In the genomic region with DNA sequence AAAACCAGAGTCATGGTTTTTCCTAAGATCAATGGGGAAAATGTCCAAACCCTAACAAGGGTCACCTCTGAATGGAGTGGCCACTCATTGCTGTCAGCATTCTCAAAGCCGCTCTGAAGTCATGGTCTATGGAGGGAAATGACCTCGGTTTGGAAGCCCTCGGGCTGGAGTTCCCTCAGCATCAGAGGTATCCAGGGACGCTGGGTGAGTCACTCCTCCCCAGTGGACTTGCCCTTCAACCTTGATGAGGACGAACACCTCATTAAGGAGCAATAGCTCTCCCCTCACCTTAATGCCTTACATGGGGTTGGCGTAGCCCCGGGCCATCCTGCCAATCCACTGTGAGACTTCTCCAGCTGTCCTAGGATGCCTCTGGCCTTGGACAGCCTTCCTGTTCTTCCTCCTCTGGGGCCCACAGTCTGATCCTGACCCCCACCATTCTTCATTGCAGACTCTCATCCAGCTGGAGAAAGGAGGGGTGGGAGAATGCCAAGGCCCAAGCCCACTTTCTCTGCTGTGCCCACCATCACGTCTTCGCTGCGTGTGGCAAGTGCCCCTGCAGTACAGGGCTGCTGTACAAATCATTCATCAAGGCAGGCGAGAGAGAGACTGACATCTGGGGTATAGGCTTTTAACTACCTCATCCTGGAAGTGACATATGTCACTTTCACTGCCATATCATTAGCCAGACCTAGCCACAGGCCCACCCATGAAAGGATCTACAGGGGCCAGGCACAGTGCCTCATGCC, we compare ENCODE assay signal across 17 cellular contexts. TPM values are rescaled to one million over a fixed set of nuclear protein-coding genes. Genes with fewer than 3 reads are reported as not detected.
DNase-seq lines count a peak whose midpoint lies in the region; ATAC-seq and TF ChIP-seq lines count a peak whose summit lies in the region.
"Had no signal": no experiment of that assay in that cellular context is flagged by ENCODE, and none has a peak within 500 bp of the region (broad histone marks: within the 10 kb centered on the region; RNA-seq: fewer than 3 reads in every experiment).

No MANE protein-coding gene starts in this region.

- H3K27me3 ChIP-seq in BLaER1 (no peaks in the 10 kb centered on the region), Peyer's patch (no peaks in the 10 kb centered on the region), hepatocyte (no peaks in the 10 kb centered on the region)

- ATAC-seq in HG03354 (IDR thresholded peaks at IDR 0.05; ENCODE audit: poor library complexity, severe bottlenecking, unreplicated experiment) (no peak), HG03280 (IDR thresholded peaks at IDR 0.05; ENCODE audit: unreplicated experiment) (no peak)

- no peak overlapping the region for H2AFZ ChIP-seq in hepatocyte

- intact Hi-C loops in lower leg skin (cut with DNase I; ENCODE audit: low total_unique reads) = no loop called here

- H3K9me3 ChIP-seq in BLaER1 (no peaks in the 10 kb centered on the region), Peyer's patch (no peaks in the 10 kb centered on the region), hepatocyte (ENCODE audit: low read depth) (no peaks in the 10 kb centered on the region)

- H3K4me2 ChIP-seq in BLaER1 (peak overlapping the region; percentile 23; the same call in 1 of the 2 replicates), hepatocyte (no peak overlapping the region)

- H3K27ac ChIP-seq in BLaER1 (peak overlapping the region; percentile 58), Peyer's patch (peak overlapping the region in 1 of 4 donors; percentile 17), hepatocyte (no peak overlapping the region)
- H3K27ac ChIP-seq: C4-2B had no signal

- no peaks in the 10 kb centered on the region for H3K36me3 ChIP-seq in BLaER1
- no peaks in the 10 kb centered on the region for H3K36me3 ChIP-seq in Peyer's patch
- H3K36me3 ChIP-seq in hepatocyte (replicated peaks; ENCODE audit: insufficient read depth, low read depth) = no peaks in the 10 kb centered on the region

- TF ChIP-seq POLR2A in Peyer's patch (IDR thresholded peaks at IDR 0.05) (no peak), lower leg skin (IDR thresholded peaks at IDR 0.05) (no peak)

- H3K9me2 ChIP-seq in hepatocyte (replicated peaks; ENCODE audit: insufficient read depth) = no peaks in the 10 kb centered on the region

- TF ChIP-seq CTCF in Peyer's patch (IDR thresholded peaks at IDR 0.05) = no peak
- no peak for TF ChIP-seq CTCF in hepatocyte (IDR thresholded peaks at IDR 0.05; ENCODE audit: poor library complexity)
- TF ChIP-seq CTCF in lower leg skin (IDR thresholded peaks at IDR 0.05) = no peak

- H3K4me3 ChIP-seq in BLaER1 = no peak overlapping the region
- no peak overlapping the region for H3K4me3 ChIP-seq in Peyer's patch
- H3K4me3 ChIP-seq in hepatocyte = no peak overlapping the region
- H3K4me3 ChIP-seq in lower leg skin (ENCODE audit: low read depth, poor library complexity, severe bottlenecking) = no peak overlapping the region

- H3K4me1 ChIP-seq in BLaER1 (peaks cover 90% of the 10 kb centered on the region), Peyer's patch (peaks cover 0 to 22% (median 6%) of the 10 kb centered on the region in 4 donors), hepatocyte (ENCODE audit: insufficient read depth) (peaks cover 8% of the 10 kb centered on the region)

- no peak overlapping the region; the same call in 1 of the 2 replicates for H3K9ac ChIP-seq in BLaER1

- 70% methylated on average over 11 of the region's 11 CpGs for WGBS in hepatocyte (ENCODE audit: low lambda C conversion rate, missing lambda C conversion rate)
- 88 to 92% methylated on average over 11 of the region's 11 CpGs for WGBS in lower leg skin, 2 donors

- H4K20me1 ChIP-seq in BLaER1 = no peaks in the 10 kb centered on the region
- H4K20me1 ChIP-seq in hepatocyte (ENCODE audit: insufficient read depth, poor library complexity, severe bottlenecking) = no peaks in the 10 kb centered on the region

- H3K79me2 ChIP-seq in hepatocyte = no peaks in the 10 kb centered on the region

- DNase-seq in EL (peak; percentile 73), Peyer's patch (peak in 2 of 3 donors; percentile 57 to 74), hepatocyte (ENCODE audit: low spot score) (peak; percentile 53), lower leg skin (ENCODE audit: low spot score in 2 of 2) (no peak)
- DNase-seq in activated T-cell treated with anti-CD3 and anti-CD28 coated beads, Interleukin-2, amount 50 U/mL, for 1 hour = no peak
- DNase-seq: activated naive CD8-positive, alpha-beta T cell treated with anti-CD3 and anti-CD28 coated beads, Interleukin-2, amount 10 ng/mL, durations not matched to agents 7 days and 5 days; cerebellar nuclear complex; kidney glomerular epithelial cell; NCI-H1105; NCI-H2227 treated with DMSO at 0.1 percent for 48 hours; stimulated activated CD4-positive, alpha-beta T cell treated with anti-CD3 and anti-CD28 coated beads, Interleukin-1b, Interleukin-23, amount 100 ng/mL, for 48 hours; stimulated activated CD8-positive, alpha-beta memory T cell treated with anti-CD3 and anti-CD28 coated beads, Interleukin-4, amount 100 ng/mL, for 48 hours; T-helper 1 cell had no signal

RNA-seq across cellular contexts. Expression of a gene that starts 25.4 kb away (rescaled TPM):
- total RNA-seq in Peyer's patch (100 to 1,000 TPM; 337 to 553 (median 433) TPM), hepatocyte (149 and 188 TPM in 2 replicates), lower leg skin (100 to 1,000 TPM; 258 to 335 (median 307) TPM)
- polyA plus RNA-seq in hepatocyte = 125 and 140 TPM in 2 replicates

Comparison
In these comparisons a context has a peak if more than half of its experiments do, and no peak if none do; other contexts are left out.
1. DNase-seq: peak in EL (single experiment), Peyer's patch (2 of 3) and hepatocyte (single experiment); none in lower leg skin (0 of 2) and activated T-cell treated with anti-CD3 and anti-CD28 coated beads, Interleukin-2, amount 50 U/mL, for 1 hour (single experiment).